In genomic region chr6:138541793-138542481, GRCh38 we compare ENCODE assay signal across 11 cellular contexts. TPM values are rescaled to one million over a fixed set of nuclear protein-coding genes. Genes with fewer than 3 reads are reported as not detected.
DNase-seq lines count a peak whose midpoint lies in the region; ATAC-seq and TF ChIP-seq lines count a peak whose summit lies in the region.
"Had no signal": no experiment of that assay in that cellular context is flagged by ENCODE, and none has a peak within 500 bp of the region (broad histone marks: within the 10 kb centered on the region; RNA-seq: fewer than 3 reads in every experiment).

No MANE protein-coding gene starts in this region.

- no peak for DNase-seq in HFFc6
- no peak for DNase-seq in astrocyte of the cerebellum (ENCODE audit: low read depth)
- no peak for DNase-seq in left lung
- DNase-seq in DMS53 treated with DMSO at 0.1 percent for 48 hours (lab: John Stamatoyannopoulos, UW; ENCODE audit: unreplicated experiment) = no peak
- DNase-seq in stimulated activated CD4-positive, alpha-beta T cell treated with anti-CD3 and anti-CD28 coated beads, Interleukin-2, amount 100 ng/mL, for 24 hours = no peak
- DNase-seq in hippocampal formation (lab: John Stamatoyannopoulos, UW) = no peak
- DNase-seq in NCI-H510A (lab: John Stamatoyannopoulos, UW) = no peak
- DNase-seq: naive thymus-derived CD8-positive, alpha-beta T cell; SHP77; stimulated activated naive CD4-positive, alpha-beta T cell treated with Interleukin-2 at 50 U/mL for 16 hours had no signal

- TF ChIP-seq CTCF in HFFc6 (IDR thresholded peaks at IDR 0.05) = no peak
- no peak for TF ChIP-seq CTCF in astrocyte of the cerebellum (IDR thresholded peaks at IDR 0.05; ENCODE audit: low read depth, low read length, missing control alignments)
- no peak for TF ChIP-seq CTCF in left lung (IDR thresholded peaks at IDR 0.05)

- H3K9me3 ChIP-seq in left lung (no peaks in the 10 kb centered on the region), skeletal muscle tissue (ENCODE audit: control insufficient read depth in 3 of 3, low read length in 3 of 3) (no peaks in the 10 kb centered on the region)

- peaks cover 4% of the 10 kb centered on the region for H3K36me3 Mint-ChIP-seq in HFFc6 (ENCODE audit: low read depth)
- H3K36me3 Mint-ChIP-seq: naive thymus-derived CD8-positive, alpha-beta T cell had no signal

- peaks cover 10 to 36% of the 10 kb centered on the region in 2 donors for H3K4me1 ChIP-seq in left lung
- H3K4me1 ChIP-seq in skeletal muscle tissue (ENCODE audit: control insufficient read depth in 3 of 3, insufficient read depth in 3 of 3, low read length in 3 of 3) = peaks cover 0 to 14% (median 6%) of the 10 kb centered on the region in 3 donors

- H3K9ac ChIP-seq in skeletal muscle tissue (ENCODE audit: low read depth in 1 of 3, low read length in 3 of 3) = no peak overlapping the region

- H3K36me3 ChIP-seq in left lung (no peaks in the 10 kb centered on the region), skeletal muscle tissue (ENCODE audit: control insufficient read depth in 3 of 3, insufficient read depth in 3 of 3, low read length in 3 of 3) (no peaks in the 10 kb centered on the region)

- no peaks in the 10 kb centered on the region for H3K27me3 ChIP-seq in left lung
- peaks cover 0 to 3% (median 0%) of the 10 kb centered on the region in 3 donors for H3K27me3 ChIP-seq in skeletal muscle tissue (ENCODE audit: control insufficient read depth in 3 of 3, insufficient read depth in 3 of 3, low read length in 3 of 3)

- H3K4me1 Mint-ChIP-seq in HFFc6 (ENCODE audit: low read depth) = peaks cover 94% of the 10 kb centered on the region

- H3K27ac ChIP-seq in left lung (peak overlapping the region; percentile 34 to 67), skeletal muscle tissue (ENCODE audit: low read depth, low read length) (peak overlapping the region; percentile 52)

- H3K4me3 Mint-ChIP-seq in HFFc6 = peak overlapping the region; percentile 81
- H3K4me3 Mint-ChIP-seq: naive thymus-derived CD8-positive, alpha-beta T cell had no signal

- ATAC-seq in left lung = no peak
- ATAC-seq: naive thymus-derived CD8-positive, alpha-beta T cell had no signal

- intact Hi-C loops in left lung (cut with DNase I) = no loop called here

- H3K9me3 Mint-ChIP-seq in HFFc6 = peaks cover 7% of the 10 kb centered on the region; the same call in 1 of the 2 replicates
- H3K9me3 Mint-ChIP-seq: naive thymus-derived CD8-positive, alpha-beta T cell had no signal

- H3K4me3 ChIP-seq in astrocyte of the cerebellum (ENCODE audit: low read depth, low read length) (peak overlapping the region; percentile 6), left lung (no peak overlapping the region), skeletal muscle tissue (ENCODE audit: low read length in 3 of 3) (peak overlapping the region in 1 of 3 donors; percentile 10)

- in situ Hi-C loops in astrocyte of the cerebellum (cut with HindIII; ENCODE audit: low sequenced_read_pairs) = no loop called here

- no peaks in the 10 kb centered on the region; the same call in 1 of the 2 replicates for H3K27me3 Mint-ChIP-seq in HFFc6 (ENCODE audit: insufficient read depth)

- peak overlapping the region; percentile 99 for H3K27ac Mint-ChIP-seq in HFFc6
- H3K27ac Mint-ChIP-seq: naive thymus-derived CD8-positive, alpha-beta T cell had no signal

RNA-seq across cellular contexts. Expression of gene NHSL1, which starts 42.6 kb away (rescaled TPM):
- 10 to 100 TPM in 3 of 6 experiments, 1 to 10 TPM in 3; 4.4 to 12.3 (median 10.1) TPM for total RNA-seq in HFFc6 (2021; fragmentation: NEBNext Ultra II Directional; extraction: Animal tissue kit (Norgen Biotek cat#: 25700))
- total RNA-seq in left lung = 10 to 100 TPM; 37.8 to 75.6 TPM
- 25.1 TPM for total RNA-seq in skeletal muscle tissue
